ENCODE assay signal across 1 cellular context in genomic region chr13:95756072-95756471, GRCh38.
TF ChIP-seq lines count a peak whose summit lies in the region.

No MANE protein-coding gene starts in this region.

TF ChIP-seq in K562, 482 proteins besides CTCF, POLR2A, EP300 and RAD21 (continued from another document):
- TF ChIP-seq PRDM10 (IDR thresholded peaks at IDR 0.05; ENCODE audit: partially characterized antibody) (peak; percentile 78), NELFE (IDR thresholded peaks at IDR 0.05; ENCODE audit: insufficient read depth, insufficient read length) (no peak), DLX4 (CRISPR knock-in tag; IDR thresholded peaks at IDR 0.05) (no peak), CXXC5 (CRISPR knock-in tag; IDR thresholded peaks at IDR 0.05) (peak; percentile 26)
